34 cellular contexts compared by ENCODE assay signal in the genomic region with DNA sequence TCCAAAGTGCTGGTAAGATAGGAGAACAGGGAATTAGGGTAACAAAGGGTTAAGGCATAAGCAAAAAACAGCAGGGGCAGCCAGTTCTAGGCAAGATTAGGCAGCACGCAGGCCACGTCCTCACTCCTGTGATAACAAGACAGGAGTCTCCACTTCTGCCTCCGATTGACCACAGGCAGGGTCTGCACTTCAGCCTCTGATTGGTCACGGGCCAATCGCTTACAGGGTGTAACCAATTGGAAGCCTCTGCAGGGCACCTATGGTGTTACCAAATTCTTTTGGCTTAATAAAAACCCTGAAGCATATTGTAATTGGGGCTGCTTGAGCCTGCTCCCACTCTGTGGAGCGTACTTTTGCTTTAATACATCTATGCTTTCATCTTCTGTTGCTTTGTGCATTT. TPM values are rescaled to one million over a fixed set of nuclear protein-coding genes. Genes with fewer than 3 reads are reported as not detected.
"Had no signal": no experiment of that assay in that cellular context is flagged by ENCODE, and none has a peak within 500 bp of the region (broad histone marks: within the 10 kb centered on the region; RNA-seq: fewer than 3 reads in every experiment).

No MANE protein-coding gene starts in this region.

- H2AFZ ChIP-seq: hepatocyte had no signal

- H3K27ac Mint-ChIP-seq: dendritic cell treated with granulocyte-macrophage colony-stimulating factor and Interleukin-4, amounts not matched to agents 40 ng/mL and 50 ng/mL, for 4 days; natural killer cell; progenitor cell of endocrine pancreas; stimulated activated memory B cell treated with anti-CD40 and anti-IgM and Interleukin-4, amounts not matched to agents 10 μg/mL and 1 μg/mL and 100 μg/mL, for 72 hours; stimulated activated naive CD8-positive, alpha-beta T cell treated with anti-CD3 and anti-CD28 coated beads, Interleukin-15, Interleukin-2, amounts not matched to agents 100 ng/mL and 50 ng/mL, for 24 hours had no signal

- FAIRE-seq: endothelial cell of umbilical vein, islet of Langerhans, pancreas had no signal

- ATAC-seq: foreskin keratinocyte; gastroesophageal sphincter; heart left ventricle; left cardiac atrium; left lung; natural killer cell; pancreas; stimulated activated memory B cell treated with anti-CD40 and anti-IgM and Interleukin-4, amounts not matched to agents 10 μg/mL and 1 μg/mL and 100 μg/mL, for 72 hours; upper lobe of right lung had no signal

- H3K36me3 ChIP-seq: colonic mucosa, esophagus muscularis mucosa, gastroesophageal sphincter, heart left ventricle, left lung, pancreas, sigmoid colon, suprapubic skin, transverse colon, upper lobe of right lung, uterus had no signal

- H3K27ac ChIP-seq: colonic mucosa, esophagus muscularis mucosa, foreskin keratinocyte, gastroesophageal sphincter, heart left ventricle, hepatocyte, left lung, pancreas, sigmoid colon, suprapubic skin, transverse colon, upper lobe of right lung, uterus had no signal

- H3K4me1 ChIP-seq: colonic mucosa, heart left ventricle, pancreas, sigmoid colon, suprapubic skin, upper lobe of right lung, uterus had no signal

- H3K79me2 ChIP-seq: hepatocyte had no signal

- H3K4me3 ChIP-seq: colonic mucosa, esophagus muscularis mucosa, gastroesophageal sphincter, heart left ventricle, hepatocyte, left lung, pancreas, sigmoid colon, suprapubic skin, transverse colon, upper lobe of right lung, uterus had no signal

- H3K27me3 ChIP-seq: colonic mucosa, foreskin keratinocyte, hepatocyte, left lung, pancreas, sigmoid colon, upper lobe of right lung, uterus had no signal

- DNase-seq: colonic mucosa; effector CD8-positive, alpha-beta T cell; foreskin keratinocyte; heart left ventricle; left cardiac atrium; left lung; natural killer cell; pancreas; sigmoid colon; stimulated activated CD4-positive, alpha-beta T cell treated with anti-CD3 and anti-CD28 coated beads, Interleukin-2, amount 100 ng/mL, for 24 hours; stimulated activated CD4-positive, alpha-beta T cell treated with anti-CD3 and anti-CD28 coated beads, Interleukin-4, amount 100 ng/mL, for 24 hours; transverse colon; upper lobe of right lung; uterus had no signal

- H3K9me3 Mint-ChIP-seq: dendritic cell treated with granulocyte-macrophage colony-stimulating factor and Interleukin-4, amounts not matched to agents 40 ng/mL and 50 ng/mL, for 4 days; natural killer cell; stimulated activated memory B cell treated with anti-CD40 and anti-IgM and Interleukin-4, amounts not matched to agents 10 μg/mL and 1 μg/mL and 100 μg/mL, for 72 hours; stimulated activated naive CD8-positive, alpha-beta T cell treated with anti-CD3 and anti-CD28 coated beads, Interleukin-15, Interleukin-2, amounts not matched to agents 100 ng/mL and 50 ng/mL, for 24 hours had no signal

- H3K9me3 ChIP-seq: colonic mucosa, esophagus muscularis mucosa, gastroesophageal sphincter, heart left ventricle, left lung, pancreas, sigmoid colon, suprapubic skin, transverse colon, upper lobe of right lung, uterus had no signal

- H3K4me3 Mint-ChIP-seq: dendritic cell treated with granulocyte-macrophage colony-stimulating factor and Interleukin-4, amounts not matched to agents 40 ng/mL and 50 ng/mL, for 4 days; natural killer cell; stimulated activated memory B cell treated with anti-CD40 and anti-IgM and Interleukin-4, amounts not matched to agents 10 μg/mL and 1 μg/mL and 100 μg/mL, for 72 hours; stimulated activated naive CD8-positive, alpha-beta T cell treated with anti-CD3 and anti-CD28 coated beads, Interleukin-15, Interleukin-2, amounts not matched to agents 100 ng/mL and 50 ng/mL, for 24 hours had no signal

- H3K4me2 ChIP-seq: hepatocyte had no signal

- H3K36me3 Mint-ChIP-seq: natural killer cell; stimulated activated memory B cell treated with anti-CD40 and anti-IgM and Interleukin-4, amounts not matched to agents 10 μg/mL and 1 μg/mL and 100 μg/mL, for 72 hours had no signal

RNA-seq across cellular contexts. Expression of gene CABP2, which starts 48.2 kb away (rescaled TPM):
- total RNA-seq: chondrocyte, colonic mucosa, endothelial cell of umbilical vein, epithelial cell of proximal tubule, esophagus muscularis mucosa, fibroblast of lung, foreskin keratinocyte, gastroesophageal sphincter, heart left ventricle, hepatocyte, kidney epithelial cell, left cardiac atrium, left lung, lower leg skin, lung microvascular endothelial cell, mesenteric fat pad, natural killer cell, omental fat pad, pancreas, progenitor cell of endocrine pancreas, sigmoid colon, skeletal muscle tissue, suprapubic skin, transverse colon, upper lobe of right lung, uterus had no signal
- polyA plus RNA-seq: endothelial cell of umbilical vein, fibroblast of lung, foreskin keratinocyte, heart left ventricle, hepatocyte, neural cell, pancreas, sigmoid colon had no signal

RNA-seq across cellular contexts. Expression of gene NUDT8, which starts 58.3 kb away (rescaled TPM):
- polyA plus RNA-seq: neural cell had no signal
